Comparison of ENCODE assay signal across 19 cellular contexts in genomic region chr7:134279336-134279735, GRCh38. TPM values are rescaled to one million over a fixed set of nuclear protein-coding genes. Genes with fewer than 3 reads are reported as not detected.
DNase-seq lines count a peak whose midpoint lies in the region; ATAC-seq, FAIRE-seq and TF ChIP-seq lines count a peak whose summit lies in the region.
"Had no signal": no experiment of that assay in that cellular context is flagged by ENCODE, and none has a peak within 500 bp of the region (broad histone marks: within the 10 kb centered on the region; RNA-seq: fewer than 3 reads in every experiment).

No MANE protein-coding gene starts in this region.

- H2BK20ac ChIP-seq in H1 (ENCODE audit: low read length), result no peak overlapping the region

- peak; percentile 68 to 86 (median 72) for ATAC-seq in right lobe of liver
- ATAC-seq in HepG2, result no peak
- ATAC-seq: GM23338 had no signal

- H3K4me3 ChIP-seq in right lobe of liver (no peak overlapping the region), HepG2 (replicated peaks in 1 of 3; ENCODE audit: insufficient read depth in 1 of 3, low read depth in 2 of 3, low read length in 3 of 3) (no peak overlapping the region), HEK293 (ENCODE audit: low read depth, low read length) (no peak overlapping the region), H1 (ENCODE audit: extremely low read depth in 1 of 4, insufficient read depth in 2 of 4, low read depth in 3 of 4, low read length in 4 of 4) (no peak overlapping the region), trophoblast cell (ENCODE audit: low read depth, low read length) (no peak overlapping the region)
- H3K4me3 ChIP-seq: GM23338 had no signal

- peaks cover 0 to 9% (median 0%) of the 10 kb centered on the region in 4 donors for H3K4me1 ChIP-seq in right lobe of liver
- peaks cover 6% of the 10 kb centered on the region; the same call in 1 of the 2 replicates for H3K4me1 ChIP-seq in HepG2 (ENCODE audit: insufficient read depth, low read length)
- H3K4me1 ChIP-seq in HEK293 (ENCODE audit: control insufficient read depth, insufficient read depth, low read length), result no peaks in the 10 kb centered on the region
- peaks cover 0 to 9% (median 2%) of the 10 kb centered on the region in 4 experiments; a peak in 2 of 7 replicates for H3K4me1 ChIP-seq in H1 (replicated peaks in 1 of 4; ENCODE audit: control insufficient read depth in 3 of 4, insufficient read depth in 4 of 4, low read length in 3 of 4)
- H3K4me1 ChIP-seq in trophoblast cell (ENCODE audit: control insufficient read depth in 1 of 2, insufficient read depth in 2 of 2, low read length in 2 of 2), result no peaks in the 10 kb centered on the region
- H3K4me1 ChIP-seq: Caco-2 had no signal

- TF ChIP-seq POLR2A in right lobe of liver (IDR thresholded peaks at IDR 0.05) (no peak), HepG2 (IDR thresholded peaks at IDR 0.05; ENCODE audit: insufficient read depth in 1 of 2, low read depth in 2 of 2, low read length in 2 of 2) (no peak), H1 (IDR thresholded peaks at IDR 0.05; ENCODE audit: control extremely low read depth in 1 of 2, low read depth in 2 of 2, low read length in 2 of 2) (no peak)

- H3K79me2 ChIP-seq in HepG2 (ENCODE audit: insufficient read depth, low read length), result no peaks in the 10 kb centered on the region
- no peaks in the 10 kb centered on the region for H3K79me2 ChIP-seq in H1 (ENCODE audit: control insufficient read depth in 1 of 2, insufficient read depth in 2 of 2, low read length in 2 of 2)
- H3K79me2 ChIP-seq in trophoblast cell (ENCODE audit: control insufficient read depth, insufficient read depth, low read length, poor library complexity), result no peaks in the 10 kb centered on the region

- no peak overlapping the region for H4K5ac ChIP-seq in H1 (ENCODE audit: insufficient read length, low read depth, low read length)

- TF ChIP-seq RAD21 in HepG2 (CRISPR knock-in tag; IDR thresholded peaks at IDR 0.05), result no peak
- no peak for TF ChIP-seq RAD21 in H1 (IDR thresholded peaks at IDR 0.05 in 1 of 2, conservative IDR thresholded peaks at IDR 0.05 in 1 of 2; ENCODE audit: low read depth in 2 of 2, low read length in 2 of 2)

- FAIRE-seq in HepG2 (lab: Jason Lieb, UNC) (no peak), H1 (lab: Jason Lieb, UNC) (peak; percentile 13)
- FAIRE-seq: G401.6, GM18507 had no signal

- no peaks in the 10 kb centered on the region for H3K36me3 ChIP-seq in right lobe of liver
- H3K36me3 ChIP-seq in HepG2 (replicated peaks in 1 of 2; ENCODE audit: control insufficient read depth in 1 of 2, insufficient read depth in 2 of 2, low read length in 2 of 2), result no peaks in the 10 kb centered on the region
- H3K36me3 ChIP-seq in HEK293 (ENCODE audit: control insufficient read depth in 2 of 2, insufficient read depth in 1 of 2, low read length in 2 of 2), result no peaks in the 10 kb centered on the region
- H3K36me3 ChIP-seq in H1 (ENCODE audit: control insufficient read depth in 2 of 4, insufficient read depth in 4 of 4, low read length in 3 of 4), result no peaks in the 10 kb centered on the region
- no peaks in the 10 kb centered on the region for H3K36me3 ChIP-seq in trophoblast cell (ENCODE audit: control insufficient read depth in 1 of 2, insufficient read depth in 2 of 2, low read length in 2 of 2)

- POLR2A ChIA-PET in HepG2 (lab: Yijun Ruan, JAX) (no interaction called here), HEK293 (lab: Yijun Ruan, JAX) (no interaction called here), H1 (lab: Charles Lee; ENCODE audit: partially characterized antibody) (no interaction called here)

- no peak overlapping the region for H3K23ac ChIP-seq in H1 (ENCODE audit: insufficient read length)
- H3K23ac ChIP-seq in trophoblast cell (ENCODE audit: low read length), result peak overlapping the region; percentile 53

- TF ChIP-seq EP300 in HepG2 (IDR thresholded peaks at IDR 0.05; ENCODE audit: low read depth in 2 of 2, low read length in 2 of 2), result no peak
- TF ChIP-seq EP300 in HepG2 (CRISPR knock-in tag; IDR thresholded peaks at IDR 0.05; ENCODE audit: borderline replicate concordance), result no peak
- TF ChIP-seq EP300 in H1 (IDR thresholded peaks at IDR 0.05; ENCODE audit: borderline replicate concordance in 1 of 2, low read depth in 2 of 2, low read length in 2 of 2), result no peak

- H3K27me3 ChIP-seq in right lobe of liver, result no peaks in the 10 kb centered on the region
- H3K27me3 ChIP-seq in HepG2 (ENCODE audit: control insufficient read depth in 1 of 2, insufficient read depth in 2 of 2, low read length in 2 of 2), result no peaks in the 10 kb centered on the region
- H3K27me3 ChIP-seq in H1 (replicated peaks in 1 of 4; ENCODE audit: control insufficient read depth in 3 of 4, extremely low read depth in 1 of 4, insufficient read depth in 3 of 4, low read length in 3 of 4), result no peaks in the 10 kb centered on the region
- no peaks in the 10 kb centered on the region for H3K27me3 ChIP-seq in trophoblast cell (ENCODE audit: insufficient read depth, low read length)

- BruUV-seq in HepG2 (replicated peaks; lab: Mats Ljungman, UMichigan), result no TSS peak

- H2BK120ac ChIP-seq in H1 (replicated peaks; ENCODE audit: low read depth, low read length) (no peak overlapping the region), trophoblast cell (ENCODE audit: insufficient read depth, low read length, poor library complexity) (no peak overlapping the region)

- no peak overlapping the region for H3K56ac ChIP-seq in H1 (replicated peaks; ENCODE audit: insufficient read length, low read depth, low read length)

- H3K23me2 ChIP-seq in H1 (ENCODE audit: low read depth, low read length), result no peaks in the 10 kb centered on the region

- H3K4me2 ChIP-seq in HepG2 (ENCODE audit: low read depth, low read length) (no peak overlapping the region), H1 (ENCODE audit: insufficient read depth in 1 of 2, low read depth in 2 of 2, low read length in 2 of 2) (no peak overlapping the region), trophoblast cell (ENCODE audit: low read length) (no peak overlapping the region)
- H3K4me2 ChIP-seq: GM23338 had no signal

- H4K8ac ChIP-seq in H1 (ENCODE audit: extremely low read depth, insufficient read depth, low read length) (no peak overlapping the region), trophoblast cell (ENCODE audit: low read depth, low read length) (no peak overlapping the region)

- H3K9me3 ChIP-seq in right lobe of liver (no peaks in the 10 kb centered on the region), HepG2 (ENCODE audit: low read length) (no peaks in the 10 kb centered on the region), HEK293 (ENCODE audit: control insufficient read depth, insufficient read depth, low read depth, low read length) (no peaks in the 10 kb centered on the region), H1 (ENCODE audit: insufficient read depth in 2 of 2, low read depth in 1 of 2, low read length in 1 of 2) (no peaks in the 10 kb centered on the region), trophoblast cell (ENCODE audit: insufficient read depth, low read depth, low read length) (no peaks in the 10 kb centered on the region)
- H3K9me3 ChIP-seq: Caco-2 had no signal

- H2BK15ac ChIP-seq in H1 (ENCODE audit: low read length), result no peak overlapping the region

- H3K79me1 ChIP-seq in H1 (ENCODE audit: low read depth, low read length), result no peaks in the 10 kb centered on the region; the same call in 1 of the 2 replicates
- no peaks in the 10 kb centered on the region for H3K79me1 ChIP-seq in trophoblast cell (ENCODE audit: low read length)

- no peak overlapping the region for H2BK5ac ChIP-seq in H1 (ENCODE audit: low read depth, low read length)
- no peak overlapping the region for H2BK5ac ChIP-seq in trophoblast cell (ENCODE audit: low read depth, low read length, poor library complexity)

- H3K18ac ChIP-seq in H1 (ENCODE audit: extremely low read depth, low read length), result no peak overlapping the region
- no peak overlapping the region for H3K18ac ChIP-seq in trophoblast cell (ENCODE audit: low read length)

- no peak overlapping the region for H3K4ac ChIP-seq in H1 (replicated peaks; ENCODE audit: insufficient read length, low read depth, low read length)
- H3K4ac ChIP-seq in trophoblast cell (ENCODE audit: low read depth, low read length), result no peak overlapping the region

- TF ChIP-seq CTCF in right lobe of liver (IDR thresholded peaks at IDR 0.05), result no peak
- no peak for TF ChIP-seq CTCF in HepG2 (CRISPR knock-in tag; IDR thresholded peaks at IDR 0.05)
- no peak for TF ChIP-seq CTCF in HEK293 (tag by site-specific recombination; IDR thresholded peaks at IDR 0.05)
- TF ChIP-seq CTCF in H1 (IDR thresholded peaks at IDR 0.05; ENCODE audit: control extremely low read depth in 1 of 3, insufficient read depth in 1 of 3, low read depth in 1 of 3, low read length in 3 of 3), result no peak

- H2AK5ac ChIP-seq in H1 (ENCODE audit: low read depth, low read length) (no peak overlapping the region), trophoblast cell (ENCODE audit: low read length) (no peak overlapping the region)

- H3K27ac ChIP-seq in right lobe of liver (peak overlapping the region in 2 of 3 donors; percentile 37 to 54), HepG2 (ENCODE audit: extremely low read length, insufficient read depth, low read length) (no peak overlapping the region), HEK293 (ENCODE audit: extremely low read depth, low read depth, low read length) (no peak overlapping the region), H1 (ENCODE audit: low read depth, low read length) (no peak overlapping the region), trophoblast cell (ENCODE audit: low read depth, low read length) (no peak overlapping the region)

- H4K91ac ChIP-seq in H1 (replicated peaks; ENCODE audit: insufficient read length, low read length) (no peak overlapping the region), trophoblast cell (ENCODE audit: low read depth, low read length) (no peak overlapping the region)

- no peak overlapping the region for H3K14ac ChIP-seq in H1 (ENCODE audit: insufficient read length)
- no peak overlapping the region for H3K14ac ChIP-seq in trophoblast cell (ENCODE audit: low read length)

- CTCF ChIA-PET in HepG2 (lab: Yijun Ruan, JAX; ENCODE audit: low intra/inter-chr PET ratio, low total read pairs) (no interaction called here), HEK293 (lab: Yijun Ruan, JAX) (no interaction called here), H1 (lab: Charles Lee; ENCODE audit: partially characterized antibody) (interaction anchor here (1.1 to 1.2 kb wide), 2 partner anchors 10 to 78 kb away, joined by 3 to 4 read pairs; no protein-coding TSS in a partner anchor)

- H3K9ac ChIP-seq in HepG2 (ENCODE audit: insufficient read depth, low read depth, low read length), result no peak overlapping the region
- no peak overlapping the region for H3K9ac ChIP-seq in H1 (replicated peaks in 1 of 4; ENCODE audit: extremely low read depth in 1 of 4, low read depth in 3 of 4, low read length in 3 of 4)
- H3K9ac ChIP-seq in trophoblast cell (ENCODE audit: low read length), result no peak overlapping the region

- H4K12ac ChIP-seq in trophoblast cell (ENCODE audit: low read depth, low read length), result no peak overlapping the region

- in situ Hi-C loops in HepG2 (cut with HindIII; ENCODE audit: extremely low pct_ligation_motif_present, low pct_unique_long_range_greater_than_20kb), result no loop called here

- intact Hi-C loops in right lobe of liver (cut with DNase I), result no loop called here
- intact Hi-C loops in HepG2 (cut with micrococcal nuclease; ENCODE audit: unreplicated experiment), result no loop called here

- H2AFZ ChIP-seq in HepG2 (ENCODE audit: low read length), result no peak overlapping the region
- H2AFZ ChIP-seq in H1 (ENCODE audit: low read length), result no peak overlapping the region; the same call in 1 of the 2 replicates
- H2AFZ ChIP-seq in trophoblast cell (ENCODE audit: insufficient read depth, low read length, poor library complexity), result no peak overlapping the region
- H2AFZ ChIP-seq: GM23338 had no signal

- H4K20me1 ChIP-seq in HepG2 (ENCODE audit: insufficient read depth, low read length), result no peaks in the 10 kb centered on the region
- no peaks in the 10 kb centered on the region for H4K20me1 ChIP-seq in H1 (replicated peaks in 1 of 2; ENCODE audit: control insufficient read depth in 1 of 2, insufficient read depth in 2 of 2, low read length in 2 of 2)

- WGBS in right lobe of liver (ENCODE audit: insufficient coverage, low coverage, low lambda C conversion rate, missing lambda C conversion rate), result 40% methylated on average over 3 of the region's 3 CpGs
- 12% methylated on average over 3 of the region's 3 CpGs for WGBS in HepG2 (ENCODE audit: low lambda C conversion rate)
- WGBS in H1 (ENCODE audit: extremely low coverage in 1 of 2, insufficient coverage in 1 of 2, insufficient read length in 1 of 2, insufficient replicate concordance in 2 of 2, low coverage in 1 of 2, low lambda C conversion rate in 2 of 2, missing lambda C conversion rate in 1 of 2), 2 experiments, result 91% methylated on average over 3 of the region's 3 CpGs; no CpG with 5 or more reads in 1 of the 2 experiments
- no CpG with 5 or more reads among the region's 3 CpGs for WGBS in trophoblast cell (ENCODE audit: extremely low coverage, insufficient coverage, insufficient read length)

- no peak overlapping the region for H2BK12ac ChIP-seq in H1 (ENCODE audit: low read depth, low read length)
- H2BK12ac ChIP-seq in trophoblast cell (ENCODE audit: low read length), result no peak overlapping the region

- no peak for DNase-seq in right lobe of liver
- no peak for DNase-seq in HepG2 (ENCODE audit: low spot score)
- DNase-seq in H1 (ENCODE audit: low read depth in 1 of 2, low spot score in 2 of 2), result no peak
- DNase-seq in trophoblast cell, result no peak
- no peak for DNase-seq in COLO829 (ENCODE audit: low spot score)
- DNase-seq in NK-92 treated with Interleukin-12 subunit alpha and Interleukin-12 subunit beta, amount 100 ng/mL, for 24 hours (lab: John Stamatoyannopoulos, UW), result no peak
- DNase-seq in H4 (ENCODE audit: low spot score), result no peak
- DNase-seq: 8988T; C1 segment of cervical spinal cord; Caco-2; CD4-positive, alpha-beta memory T cell; DMS153; DND-41; H7; HCEC 1CT had no signal

RNA-seq across cellular contexts. Expression of gene SLC35B4, which starts 37.4 kb away (rescaled TPM):
- total RNA-seq in right lobe of liver (10 to 100 TPM in 4 of 6 experiments, 1 to 10 TPM in 2; 8.9 to 13.5 (median 10.4) TPM), HepG2 (2016; rRNA removed; fragmentation: Illumina TruSeq; extraction: Trizol) (10.8 and 17.1 TPM in 2 replicates)
- 1.7 and 2.6 TPM in 2 replicates for total RNA-seq in HepG2 (2016; cell fraction: cytosol; rRNA removed; fragmentation: Illumina TruSeq; extraction: Trizol; ENCODE audit: low read depth)
- total RNA-seq in HepG2 (2016; cell fraction: insoluble cytoplasmic fraction; rRNA removed; fragmentation: Illumina TruSeq; extraction: Trizol), result 10.6 and 17.5 TPM in 2 replicates
- total RNA-seq in HepG2 (2016; cell fraction: membrane; rRNA removed; fragmentation: Illumina TruSeq; extraction: Trizol), result 6.0 and 6.2 TPM in 2 replicates
- 20.5 and 23.5 TPM in 2 replicates for total RNA-seq in HepG2 (2016; cell fraction: nucleus; rRNA removed; fragmentation: Illumina TruSeq; extraction: Trizol)
- polyA plus RNA-seq in HepG2 (2011; rRNA removed) (13.2 and 17.8 TPM in 2 replicates), H1 (2011; rRNA removed) (25.8 and 28.9 TPM in 2 replicates)
- 9.1 and 10.5 TPM in 2 replicates for polyA plus RNA-seq in HepG2 (2011; cell fraction: cytosol; rRNA removed)
- polyA plus RNA-seq in HepG2 (2011; cell fraction: nucleus; rRNA removed), result 17.4 and 25.2 TPM in 2 replicates
- 8.8 and 9.4 TPM in 2 replicates for polyA plus RNA-seq in HepG2 (2012)
- polyA plus RNA-seq in HepG2 (2016; cell fraction: cytosol; fragmentation: Illumina TruSeq; extraction: Trizol; ENCODE audit: low read depth), result 2.2 and 3.0 TPM in 2 replicates
- 9.1 and 9.9 TPM in 2 replicates for polyA plus RNA-seq in HepG2 (2016; cell fraction: insoluble cytoplasmic fraction; fragmentation: Illumina TruSeq; extraction: Trizol; ENCODE audit: low read depth)
- polyA plus RNA-seq in HepG2 (2016; cell fraction: membrane; fragmentation: Illumina TruSeq; extraction: Trizol; ENCODE audit: low read depth), result 3.4 and 3.9 TPM in 2 replicates
- polyA plus RNA-seq in HepG2 (2016; cell fraction: nucleus; fragmentation: Illumina TruSeq; extraction: Trizol; ENCODE audit: insufficient read depth, low read depth), result 40.7 and 42.9 TPM in 2 replicates
- polyA minus RNA-seq in HepG2 (2011; rRNA and poly(A)+ RNA removed; ENCODE audit: low replicate concordance), result 30.7 and 61.9 TPM in 2 replicates
- polyA minus RNA-seq in HepG2 (2011; cell fraction: cytosol; rRNA and poly(A)+ RNA removed), result 8.2 and 14.1 TPM in 2 replicates
- polyA minus RNA-seq in HepG2 (2011; cell fraction: nucleus; rRNA and poly(A)+ RNA removed), result 18.3 and 24.1 TPM in 2 replicates
- total RNA-seq in H1 (2021; fragmentation: NEBNext Ultra II Directional; extraction: Animal tissue kit (Norgen Biotek cat#: 25700)), result 34.6 and 41.5 TPM in 2 replicates
- polyA plus RNA-seq in H1 (2011; cell fraction: cytosol; rRNA removed), result 25.7 TPM
- 33.9 TPM for polyA plus RNA-seq in H1 (2011; cell fraction: nucleus; rRNA removed)
- 18.5 to 25.6 TPM (median 20.7 TPM) in 4 replicates for polyA plus RNA-seq in H1 (2012, experiment 1 of 2)
- polyA plus RNA-seq in H1 (2012, experiment 2 of 2), result 4.4 TPM
- 39.3 TPM for polyA plus RNA-seq in H1 (2013, experiment 1 of 2)
- 46.4 TPM for polyA plus RNA-seq in H1 (2013, experiment 2 of 2)
- polyA minus RNA-seq in H1 (2011; rRNA and poly(A)+ RNA removed), result 75.3 and 80.9 TPM in 2 replicates
- polyA minus RNA-seq in H1 (2011; cell fraction: cytosol; rRNA and poly(A)+ RNA removed), result 32.2 TPM
- 40.6 TPM for polyA minus RNA-seq in H1 (2011; cell fraction: nucleus; rRNA and poly(A)+ RNA removed)
- 23.3 and 24.1 TPM in 2 replicates for polyA plus RNA-seq in trophoblast cell (2013)
- 23.9 and 25.8 TPM in 2 replicates for total RNA-seq in H4 (2014; rRNA removed; shearing (Covaris generic))

Comparison
In these comparisons a context has a peak if more than half of its experiments do, and no peak if none do; other contexts are left out.
1. H3K27ac ChIP-seq: peak in right lobe of liver (2 of 3); none in HepG2 (single experiment), HEK293 (single experiment), H1 (single experiment) and trophoblast cell (single experiment).